Comparison of ENCODE assay signal across 8 cellular contexts in the genomic region with DNA sequence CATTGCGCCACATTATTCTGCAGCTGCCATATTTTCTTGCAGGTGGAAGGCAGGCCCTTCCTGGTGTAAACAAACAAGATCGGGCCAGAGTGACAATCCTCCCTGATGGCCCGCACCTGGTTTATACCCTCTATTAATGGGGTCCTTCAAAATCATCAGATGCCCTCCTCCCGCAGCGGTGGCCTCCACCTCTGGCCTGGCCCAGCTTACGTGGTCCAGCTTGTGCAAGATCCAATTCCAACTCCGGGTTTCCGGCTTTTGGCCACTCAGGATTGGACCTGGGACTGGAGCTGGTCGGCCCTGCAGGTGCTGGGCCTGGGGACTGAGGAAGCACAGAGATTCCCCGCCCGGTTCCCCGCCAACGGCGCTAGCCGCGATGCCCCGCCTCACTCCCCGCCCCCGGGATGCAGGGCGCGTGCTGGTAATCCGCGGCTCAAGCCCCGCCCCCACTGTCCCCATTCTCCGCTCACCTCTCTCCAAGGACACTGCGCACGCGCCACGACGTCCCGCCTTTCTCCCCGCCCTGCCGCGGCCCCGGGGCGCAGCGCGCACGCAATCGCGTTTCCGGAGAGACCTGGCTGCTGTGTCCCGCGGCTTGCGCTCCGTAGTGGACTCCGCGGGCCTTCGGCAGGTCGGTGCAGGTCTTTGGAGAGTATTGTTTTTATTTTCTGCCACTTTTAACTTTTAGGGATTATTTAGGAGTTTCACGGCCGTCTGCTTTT. TPM values are rescaled to one million over a fixed set of nuclear protein-coding genes. Genes with fewer than 3 reads are reported as not detected.
A peak's percentile ranks its signal among the peaks of the same experiment; 100 is the strongest.
DNase-seq lines count a peak whose midpoint lies in the region; ATAC-seq and TF ChIP-seq lines count a peak whose summit lies in the region.

A gene (plus strand): TSS at position 555 of the 722 bp plus-strand sequence. CDS start 1,441 bp downstream, outside the sequence.

- no peaks in the 10 kb centered on the region for H3K27me3 ChIP-seq in prostate gland (replicated peaks; ENCODE audit: insufficient read depth)

- H3K9me3 ChIP-seq in prostate gland, result no peaks in the 10 kb centered on the region

- H3K27ac ChIP-seq in prostate gland (peak within 1 kb of the TSS; percentile 74 to 80), urinary bladder (ENCODE audit: low read depth) (peak within 1 kb of the TSS; percentile 33)

- H3K36me3 ChIP-seq in prostate gland, result no peaks in the 10 kb centered on the region
- no peaks in the 10 kb centered on the region for H3K36me3 ChIP-seq in urinary bladder (ENCODE audit: insufficient read depth)

- ATAC-seq in HG02870 (IDR thresholded peaks at IDR 0.05; ENCODE audit: unreplicated experiment) (peak; percentile 95), left cardiac atrium (peak; percentile 99)

- in situ Hi-C loops in GM13976 (cut with MboI; ENCODE audit: low sequenced_read_pairs, unreplicated experiment), result no loop called here

- no peak for TF ChIP-seq CTCF in GM13976 (IDR thresholded peaks at IDR 0.05; ENCODE audit: borderline replicate concordance, control extremely low read depth, extremely low read depth, insufficient read depth, missing control alignments)
- TF ChIP-seq CTCF in prostate gland (IDR thresholded peaks at IDR 0.05), result peak in 2 of 4 experiments; percentile 13 to 21

- peaks cover 14% of the 10 kb centered on the region for H3K4me1 ChIP-seq in prostate gland (replicated peaks)
- no peaks in the 10 kb centered on the region for H3K4me1 ChIP-seq in urinary bladder (ENCODE audit: insufficient read depth)

- H3K4me3 ChIP-seq in prostate gland, result peak within 1 kb of the TSS; percentile 55 to 64
- H3K4me3 ChIP-seq in urinary bladder (ENCODE audit: low read depth, low read length), result peak within 1 kb of the TSS; percentile 70

- TF ChIP-seq POLR2A in prostate gland (IDR thresholded peaks at IDR 0.05), result peak; percentile 79

- intact Hi-C loops in T-helper 1 cell treated with Interleukin-12 subunit alpha and Interleukin-12 subunit beta and Interleukin-4 antibody, amounts not matched to agents 30 ng/mL and 1 ng/mL, for 36 hours (cut with micrococcal nuclease), result loop anchor here (1.0 to 5.0 kb wide), 10 partner anchors 12 to 789 kb away; a partner anchor contains a TSS
- intact Hi-C loops in left cardiac atrium (cut with DNase I), result loop anchor here in 1 of 2 donors (1.0 to 2.0 kb wide), 2 partner anchors 24 to 53 kb away; a partner anchor contains a TSS
- intact Hi-C loops in prostate gland (cut with DNase I), result loop anchor here (2.0 to 10.0 kb wide), 2 partner anchors 25 to 233 kb away; a partner anchor contains a TSS

- under 1% methylated on average over 50 of the region's 52 CpGs for WGBS in prostate gland
- WGBS in urinary bladder, result 2% methylated on average over 52 of the region's 52 CpGs

- DNase-seq in GM13976 (ENCODE audit: low spot score) (peak; percentile 100), NCI-H146 treated with DMSO at 0.1 percent for 48 hours (lab: John Stamatoyannopoulos, UW; ENCODE audit: unreplicated experiment) (peak; percentile 96), amniotic stem cell (lab: John Stamatoyannopoulos, UW) (peak; percentile 88), left cardiac atrium (peak; percentile 100), prostate gland (ENCODE audit: low spot score) (peak; percentile 100)

RNA-seq across cellular contexts. Expression of the gene that starts here (rescaled TPM):
- 86.1 and 89.4 TPM in 2 replicates for total RNA-seq in T-helper 1 cell treated with Interleukin-12 subunit alpha and Interleukin-12 subunit beta and Interleukin-4 antibody, amounts not matched to agents 30 ng/mL and 1 ng/mL, for 36 hours
- total RNA-seq in left cardiac atrium (100 to 1,000 TPM in 1 of 2 donors, 10 to 100 TPM in 1; 91.3 to 101 TPM), prostate gland (100 to 1,000 TPM in 1 of 2 donors, 10 to 100 TPM in 1; 81.1 to 165 TPM), urinary bladder (78.7 TPM)
- polyA plus RNA-seq in urinary bladder, result 51.5 TPM

Comparison
In these comparisons a context has a peak if more than half of its experiments do, and no peak if none do; other contexts are left out.
1. Peak in every context shown above with its lines: DNase-seq, ATAC-seq, H3K4me3 ChIP-seq and H3K27ac ChIP-seq.